ENCODE assay signal across 23 cellular contexts in genomic region chr4:175540151-175540550, GRCh38.
"Had no signal": no experiment of that assay in that cellular context is flagged by ENCODE, and none has a peak within 500 bp of the region (broad histone marks: within the 10 kb centered on the region; RNA-seq: fewer than 3 reads in every experiment).

No MANE protein-coding gene starts in this region.

- H3K9me3 Mint-ChIP-seq: activated CD8-positive, alpha-beta T cell treated with anti-CD3 and anti-CD28 coated beads for 36 hours; activated naive CD4-positive, alpha-beta T cell treated with anti-CD3 and anti-CD28 coated beads, Interleukin-2, amount 10 ng/mL, durations not matched to agents 7 days and 5 days; activated naive CD8-positive, alpha-beta T cell treated with anti-CD3 and anti-CD28 coated beads for 36 hours; activated T-helper 2 cell treated with anti-CD3 and anti-CD28 coated beads, Interferon-gamma antibody, Interleukin-2, Interleukin-4, amounts not matched to agents 10 μg/mL and 5 μg/mL and 100 μg/mL, durations not matched to agents 14 hours and 24 hours and 36 hours had no signal

- H3K27me3 Mint-ChIP-seq: activated CD8-positive, alpha-beta T cell treated with anti-CD3 and anti-CD28 coated beads for 36 hours; activated naive CD4-positive, alpha-beta T cell treated with anti-CD3 and anti-CD28 coated beads, Interleukin-2, amount 10 ng/mL, durations not matched to agents 7 days and 5 days; activated naive CD8-positive, alpha-beta T cell treated with anti-CD3 and anti-CD28 coated beads for 36 hours had no signal

- H3K9me3 ChIP-seq: MG63 had no signal

- H3K27me3 ChIP-seq: MG63 had no signal

- H3K36me3 ChIP-seq: MG63 had no signal

- DNase-seq: activated CD4-positive, alpha-beta T cell treated with anti-CD3 and anti-CD28 coated beads for 4 hours; activated CD8-positive, alpha-beta memory T cell treated with anti-CD3 and anti-CD28 coated beads, Interleukin-2, amount 50 U/mL, for 4 hours; activated CD8-positive, alpha-beta T cell treated with anti-CD3 and anti-CD28 coated beads for 36 hours; activated gamma-delta T cell treated with Interleukin-2 at 50 U/mL for 16 hours; activated naive CD4-positive, alpha-beta T cell treated with anti-CD3 and anti-CD28 coated beads, Interleukin-2, amount 10 ng/mL, durations not matched to agents 7 days and 5 days; activated naive CD8-positive, alpha-beta T cell treated with anti-CD3 and anti-CD28 coated beads for 36 hours; activated T-cell treated with anti-CD3 and anti-CD28 coated beads, Interleukin-2, amount 50 U/mL, for 72 hours; central memory CD4-positive, alpha-beta T cell; KG1; MV-4-11; NCI-H1417 treated with DMSO at 0.1 percent for 48 hours; NCI-H1694; NCI-H2029 treated with DMSO at 0.1 percent for 48 hours; NCI-H345; NCI-H510A; NCI-H526 treated with DMSO at 0.1 percent for 48 hours; NCI-H82; T-helper 1 cell had no signal

- H3K4me1 Mint-ChIP-seq: activated naive CD4-positive, alpha-beta T cell treated with anti-CD3 and anti-CD28 coated beads, Interleukin-2, amount 10 ng/mL, durations not matched to agents 7 days and 5 days; activated naive CD8-positive, alpha-beta T cell treated with anti-CD3 and anti-CD28 coated beads for 36 hours had no signal

- H3K36me3 Mint-ChIP-seq: activated naive CD4-positive, alpha-beta T cell treated with anti-CD3 and anti-CD28 coated beads, Interleukin-2, amount 10 ng/mL, durations not matched to agents 7 days and 5 days; activated naive CD8-positive, alpha-beta T cell treated with anti-CD3 and anti-CD28 coated beads for 36 hours had no signal

- H3K4me3 Mint-ChIP-seq: activated CD8-positive, alpha-beta T cell treated with anti-CD3 and anti-CD28 coated beads for 36 hours; activated naive CD4-positive, alpha-beta T cell treated with anti-CD3 and anti-CD28 coated beads, Interleukin-2, amount 10 ng/mL, durations not matched to agents 7 days and 5 days; activated naive CD8-positive, alpha-beta T cell treated with anti-CD3 and anti-CD28 coated beads for 36 hours; activated T-cell treated with anti-CD3 and anti-CD28 coated beads, Interleukin-2, amount 50 U/mL, for 72 hours had no signal

- ATAC-seq: activated CD4-positive, CD25-positive, alpha-beta regulatory T cell treated with anti-CD3 and anti-CD28 coated beads, Interleukin-2, amount 50 U/mL, for 24 hours; activated CD8-positive, alpha-beta T cell treated with anti-CD3 and anti-CD28 coated beads for 36 hours; activated T-cell treated with anti-CD3 and anti-CD28 coated beads, Interleukin-2, amount 50 U/mL, for 72 hours; Panc1 had no signal

- H3K4me3 ChIP-seq: MG63, SK-N-MC had no signal

- H3K27ac Mint-ChIP-seq: activated CD8-positive, alpha-beta T cell treated with anti-CD3 and anti-CD28 coated beads for 36 hours; activated naive CD4-positive, alpha-beta T cell treated with anti-CD3 and anti-CD28 coated beads, Interleukin-2, amount 10 ng/mL, durations not matched to agents 7 days and 5 days; activated naive CD8-positive, alpha-beta T cell treated with anti-CD3 and anti-CD28 coated beads for 36 hours; activated T-cell treated with anti-CD3 and anti-CD28 coated beads, Interleukin-2, amount 50 U/mL, for 72 hours; activated T-helper 2 cell treated with anti-CD3 and anti-CD28 coated beads, Interferon-gamma antibody, Interleukin-2, Interleukin-4, amounts not matched to agents 10 μg/mL and 5 μg/mL and 100 μg/mL, durations not matched to agents 14 hours and 24 hours and 36 hours had no signal

- H3K27ac ChIP-seq: SK-N-MC had no signal
